Comparison of ENCODE assay signal across 8 cellular contexts in the genomic region with DNA sequence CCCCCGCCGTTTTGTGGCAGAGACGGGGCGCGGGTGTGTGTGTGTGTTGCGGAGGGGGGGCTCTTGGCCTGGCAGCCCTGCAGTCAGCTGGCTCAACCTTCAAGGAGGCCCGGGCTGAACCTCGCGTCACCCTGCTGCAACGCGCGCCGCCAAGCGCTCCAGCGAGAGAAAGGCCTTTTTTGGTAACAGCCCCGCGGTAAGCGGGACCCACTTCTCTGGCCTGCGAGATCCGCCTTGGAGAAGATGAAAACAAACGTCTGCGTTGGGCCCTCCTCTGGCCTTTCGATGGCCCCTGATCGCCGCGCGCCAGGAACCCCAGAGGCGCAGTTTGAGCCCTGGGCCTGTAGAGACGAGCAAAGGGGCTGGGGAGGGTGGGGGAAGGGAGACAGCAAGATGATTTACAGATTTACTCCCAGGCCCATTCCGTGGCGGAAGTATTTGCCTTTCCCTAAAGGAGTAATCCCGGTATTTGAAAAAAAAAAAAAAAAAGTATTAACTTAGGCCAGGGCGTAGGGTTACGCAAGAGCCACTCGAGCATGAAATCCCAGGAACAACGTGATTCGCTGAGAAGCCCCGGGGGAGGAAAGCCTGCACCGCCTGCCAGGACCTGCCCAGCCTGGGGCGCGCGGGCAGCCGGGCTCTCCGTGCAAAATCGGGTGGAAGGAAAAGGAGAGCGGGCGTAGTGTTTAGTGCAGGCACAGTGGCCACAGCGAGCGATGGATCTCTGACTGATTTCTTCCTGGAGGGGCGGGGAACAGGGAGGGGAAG. TPM values are rescaled to one million over a fixed set of nuclear protein-coding genes. Genes with fewer than 3 reads are reported as not detected.
DNase-seq lines count a peak whose midpoint lies in the region; ATAC-seq lines count a peak whose summit lies in the region.

No MANE protein-coding gene starts in this region.

- DNase-seq in DMS79 treated with DMSO at 0.1 percent for 48 hours (lab: John Stamatoyannopoulos, UW) = peak; percentile 99
- DNase-seq in NCI-H345 treated with DMSO at 0.1 percent for 48 hours (lab: John Stamatoyannopoulos, UW; ENCODE audit: unreplicated experiment) = peak; percentile 86
- DNase-seq in cerebellum (ENCODE audit: low spot score) = peak; percentile 80
- DNase-seq in kidney glomerular epithelial cell (lab: John Stamatoyannopoulos, UW) = peak; percentile 94
- DNase-seq in stimulated activated CD4-positive, alpha-beta T cell treated with anti-CD3 and anti-CD28 coated beads, Interleukin-15, amount 100 ng/mL, for 24 hours = peak; percentile 88

- ATAC-seq in HG03135 (IDR thresholded peaks at IDR 0.05; ENCODE audit: unreplicated experiment) (peak; percentile 9), HG03571 (IDR thresholded peaks at IDR 0.05; ENCODE audit: unreplicated experiment) (no peak)
- ATAC-seq in activated CD4-positive, CD25-positive, alpha-beta regulatory T cell treated with anti-CD3 and anti-CD28 coated beads, Interleukin-2, amount 50 U/mL, for 24 hours = peak; percentile 48 to 51

RNA-seq across cellular contexts. Expression of a gene that starts 4.5 kb away (rescaled TPM):
- 28.5 TPM for total RNA-seq in cerebellum
